In genomic region chr12:115606040-115606439, GRCh38 we compare ENCODE assay signal across 10 cellular contexts.
"Had no signal": no experiment of that assay in that cellular context is flagged by ENCODE, and none has a peak within 500 bp of the region (broad histone marks: within the 10 kb centered on the region; RNA-seq: fewer than 3 reads in every experiment).

No MANE protein-coding gene starts in this region.

- H3K4me1 ChIP-seq: HAP-1 had no signal

- H3K36me3 Mint-ChIP-seq: IgD-negative memory B cell had no signal

- H3K4me3 ChIP-seq: GM23248, HAP-1 had no signal

- H3K27ac ChIP-seq: GM23248, HL-60 had no signal

- H2AFZ ChIP-seq: GM23248 had no signal

- DNase-seq: GM23248, GOT3, H7, HFFc6, KBM-7 had no signal

- H3K27ac Mint-ChIP-seq: HFFc6, IgD-negative memory B cell had no signal

- H3K9me3 ChIP-seq: HAP-1 had no signal

- H3K4me3 Mint-ChIP-seq: HFFc6, IgD-negative memory B cell had no signal

- H3K9me3 Mint-ChIP-seq: HFFc6 had no signal

- H3K36me3 ChIP-seq: HAP-1 had no signal

- H3K4me1 Mint-ChIP-seq: IgD-negative memory B cell had no signal

- ATAC-seq: HCT116, HepG2 had no signal

- H3K9ac ChIP-seq: GM23248 had no signal
